14 cellular contexts compared by ENCODE assay signal in the genomic region with DNA sequence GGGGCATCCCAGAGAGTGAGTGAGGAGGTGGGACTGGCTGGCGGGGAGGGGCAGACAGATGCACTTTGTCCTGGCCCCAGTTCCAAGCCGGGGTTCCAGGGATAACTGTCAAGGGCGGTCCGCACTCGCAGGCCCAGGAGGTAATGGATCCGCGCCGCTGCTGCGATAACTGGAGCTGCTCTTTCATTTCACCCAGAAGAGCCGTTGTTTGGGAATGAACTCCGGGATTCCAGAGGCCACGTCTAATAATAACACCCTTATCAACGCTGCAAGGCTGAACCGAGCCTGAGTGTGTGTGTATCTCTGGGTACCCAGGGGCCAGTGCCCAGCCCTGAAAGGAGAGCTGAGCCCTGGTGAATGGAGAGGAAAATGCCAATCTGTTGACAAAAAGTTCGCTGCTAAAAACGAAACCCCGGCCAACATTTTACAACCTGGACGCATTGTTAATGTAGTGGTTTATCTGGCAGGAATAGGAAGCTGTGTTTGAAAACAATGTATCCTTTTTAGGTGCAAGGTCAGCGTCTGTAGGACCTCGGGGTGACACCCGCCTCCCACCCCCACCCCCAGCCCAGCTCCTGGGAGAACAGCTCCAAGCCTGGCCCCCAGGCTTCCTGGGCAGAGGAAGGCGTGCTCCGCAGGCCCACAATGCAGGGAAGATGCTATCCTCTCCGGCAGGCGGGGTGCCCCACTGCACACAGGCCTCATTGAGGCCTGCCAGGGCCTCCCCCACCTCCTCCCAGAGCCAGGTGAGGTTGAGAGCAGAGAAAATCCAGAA.
DNase-seq lines count a peak whose midpoint lies in the region; ATAC-seq, FAIRE-seq and TF ChIP-seq lines count a peak whose summit lies in the region.
"Had no signal": no experiment of that assay in that cellular context is flagged by ENCODE, and none has a peak within 500 bp of the region (broad histone marks: within the 10 kb centered on the region; RNA-seq: fewer than 3 reads in every experiment).

No MANE protein-coding gene starts in this region.

- H3K4me3 ChIP-seq in bronchial epithelial cell (ENCODE audit: low read depth, low read length) = peak overlapping the region; percentile 11
- H3K4me3 ChIP-seq in hepatocyte = no peak overlapping the region
- peak overlapping the region; percentile 66 for H3K4me3 ChIP-seq in skeletal muscle satellite cell (ENCODE audit: low read length)

- H3K9me3 Mint-ChIP-seq in HFFc6 = no peaks in the 10 kb centered on the region
- H3K9me3 Mint-ChIP-seq in CD4-positive, alpha-beta T cell = no peaks in the 10 kb centered on the region
- H3K9me3 Mint-ChIP-seq: stimulated activated effector memory CD8-positive, alpha-beta T cell treated with anti-CD3 and anti-CD28 coated beads, Interleukin-12 subunit alpha, Interleukin-12 subunit beta, amount 100 ng/mL, for 72 hours had no signal

- H3K4me2 ChIP-seq in hepatocyte (peak overlapping the region; percentile 40), skeletal muscle satellite cell (ENCODE audit: low read length) (peak overlapping the region; percentile 88)

- CTCF ChIA-PET in CD4-positive, alpha-beta T cell (lab: Charles Lee) = no interaction called here

- 62% methylated on average over 23 of the region's 25 CpGs for WGBS in hepatocyte (ENCODE audit: low lambda C conversion rate, missing lambda C conversion rate)

- no peaks in the 10 kb centered on the region for H3K36me3 Mint-ChIP-seq in HFFc6 (ENCODE audit: low read depth)
- H3K36me3 Mint-ChIP-seq in CD4-positive, alpha-beta T cell (ENCODE audit: low read depth) = no peaks in the 10 kb centered on the region
- H3K36me3 Mint-ChIP-seq: stimulated activated effector memory CD8-positive, alpha-beta T cell treated with anti-CD3 and anti-CD28 coated beads, Interleukin-12 subunit alpha, Interleukin-12 subunit beta, amount 100 ng/mL, for 72 hours had no signal

- no peak overlapping the region for H2AFZ ChIP-seq in hepatocyte

- ATAC-seq in HG03025 (IDR thresholded peaks at IDR 0.05; ENCODE audit: low FRiP score, unreplicated experiment) (no peak), GM21447 (IDR thresholded peaks at IDR 0.05; ENCODE audit: unreplicated experiment) (no peak), HG03045 (IDR thresholded peaks at IDR 0.05; ENCODE audit: unreplicated experiment) (no peak)
- ATAC-seq in CD4-positive, alpha-beta T cell (ENCODE audit: poor library complexity) = no peak
- ATAC-seq: stimulated activated effector memory CD8-positive, alpha-beta T cell treated with anti-CD3 and anti-CD28 coated beads, Interleukin-12 subunit alpha, Interleukin-12 subunit beta, amount 100 ng/mL, for 72 hours had no signal

- H3K27ac Mint-ChIP-seq in HFFc6 = peak overlapping the region; percentile 20; the same call in 1 of the 2 replicates
- H3K27ac Mint-ChIP-seq in CD4-positive, alpha-beta T cell = no peak overlapping the region
- H3K27ac Mint-ChIP-seq: stimulated activated effector memory CD8-positive, alpha-beta T cell treated with anti-CD3 and anti-CD28 coated beads, Interleukin-12 subunit alpha, Interleukin-12 subunit beta, amount 100 ng/mL, for 72 hours had no signal

- FAIRE-seq in bronchial epithelial cell (lab: Jason Lieb, UNC) = no peak
- FAIRE-seq: HTR-8/SVneo had no signal

- peak overlapping the region; percentile 38 for H3K9ac ChIP-seq in skeletal muscle satellite cell (ENCODE audit: low read depth, low read length)

- intact Hi-C loops in CD4-positive, alpha-beta T cell (cut with DNase I, micrococcal nuclease) = no loop called here

- H3K79me2 ChIP-seq in hepatocyte = no peaks in the 10 kb centered on the region

- H3K36me3 ChIP-seq in bronchial epithelial cell (ENCODE audit: control insufficient read depth, insufficient read depth, low read length) (no peaks in the 10 kb centered on the region), hepatocyte (replicated peaks; ENCODE audit: insufficient read depth, low read depth) (no peaks in the 10 kb centered on the region), skeletal muscle satellite cell (ENCODE audit: insufficient read depth, low read length) (no peaks in the 10 kb centered on the region)

- no peaks in the 10 kb centered on the region for H3K9me2 ChIP-seq in hepatocyte (replicated peaks; ENCODE audit: insufficient read depth)

- H3K4me1 ChIP-seq in hepatocyte (ENCODE audit: insufficient read depth) = no peaks in the 10 kb centered on the region
- H3K4me1 ChIP-seq in skeletal muscle satellite cell (ENCODE audit: control insufficient read depth, insufficient read depth, low read length) = peaks cover 19% of the 10 kb centered on the region

- TF ChIP-seq CTCF in HFFc6 (IDR thresholded peaks at IDR 0.05) = no peak
- no peak for TF ChIP-seq CTCF in bronchial epithelial cell (IDR thresholded peaks at IDR 0.05; ENCODE audit: insufficient read depth, low read length, severe bottlenecking)
- TF ChIP-seq CTCF in hepatocyte (IDR thresholded peaks at IDR 0.05; ENCODE audit: poor library complexity) = no peak
- no peak for TF ChIP-seq CTCF in CD4-positive, alpha-beta T cell (IDR thresholded peaks at IDR 0.05)

- POLR2A ChIA-PET in CD4-positive, alpha-beta T cell (lab: Charles Lee) = no interaction called here

- peaks cover 6% of the 10 kb centered on the region for H3K27me3 Mint-ChIP-seq in HFFc6 (ENCODE audit: insufficient read depth)
- peaks cover 9% of the 10 kb centered on the region for H3K27me3 Mint-ChIP-seq in CD4-positive, alpha-beta T cell

- peak overlapping the region; percentile 85 for H3K4me3 Mint-ChIP-seq in HFFc6
- no peak overlapping the region for H3K4me3 Mint-ChIP-seq in CD4-positive, alpha-beta T cell
- H3K4me3 Mint-ChIP-seq: stimulated activated effector memory CD8-positive, alpha-beta T cell treated with anti-CD3 and anti-CD28 coated beads, Interleukin-12 subunit alpha, Interleukin-12 subunit beta, amount 100 ng/mL, for 72 hours had no signal

- H3K27me3 ChIP-seq in bronchial epithelial cell (ENCODE audit: control insufficient read depth, insufficient read depth, low read length) (no peaks in the 10 kb centered on the region), hepatocyte (no peaks in the 10 kb centered on the region), skeletal muscle satellite cell (ENCODE audit: control insufficient read depth, insufficient read depth, low read length) (no peaks in the 10 kb centered on the region)
- peaks cover 9% of the 10 kb centered on the region for H3K27me3 ChIP-seq in CD4-positive, alpha-beta T cell (ENCODE audit: control insufficient read depth, insufficient read depth, low read length)

- DNase-seq in HFFc6 (no peak), bronchial epithelial cell (ENCODE audit: low read depth) (no peak), hepatocyte (ENCODE audit: low spot score) (no peak)
- DNase-seq in CD4-positive, alpha-beta T cell = no peak
- DNase-seq: activated T-cell treated with anti-CD3 and anti-CD28 coated beads, Interleukin-2, amount 50 U/mL, for 1 hour; COR-L47; midbrain; NCI-H187 treated with DMSO at 0.1 percent for 48 hours had no signal

- peaks cover 21% of the 10 kb centered on the region; the same call in 1 of the 2 replicates for H3K4me1 Mint-ChIP-seq in HFFc6 (ENCODE audit: low read depth)
- H3K4me1 Mint-ChIP-seq in CD4-positive, alpha-beta T cell (ENCODE audit: low read depth) = no peaks in the 10 kb centered on the region
- H3K4me1 Mint-ChIP-seq: stimulated activated effector memory CD8-positive, alpha-beta T cell treated with anti-CD3 and anti-CD28 coated beads, Interleukin-12 subunit alpha, Interleukin-12 subunit beta, amount 100 ng/mL, for 72 hours had no signal

- H3K9me3 ChIP-seq in hepatocyte (ENCODE audit: low read depth) (no peaks in the 10 kb centered on the region), skeletal muscle satellite cell (replicated peaks; ENCODE audit: low read length) (no peaks in the 10 kb centered on the region)
- H3K9me3 ChIP-seq in CD4-positive, alpha-beta T cell (ENCODE audit: control insufficient read depth, low read length) = no peaks in the 10 kb centered on the region

- no peak overlapping the region for H3K27ac ChIP-seq in hepatocyte
- no peak overlapping the region for H3K27ac ChIP-seq in CD4-positive, alpha-beta T cell (ENCODE audit: low read depth, low read length)

- H4K20me1 ChIP-seq in hepatocyte (ENCODE audit: insufficient read depth, poor library complexity, severe bottlenecking) = no peaks in the 10 kb centered on the region
